ENCODE assay signal across 10 cellular contexts in the genomic region with DNA sequence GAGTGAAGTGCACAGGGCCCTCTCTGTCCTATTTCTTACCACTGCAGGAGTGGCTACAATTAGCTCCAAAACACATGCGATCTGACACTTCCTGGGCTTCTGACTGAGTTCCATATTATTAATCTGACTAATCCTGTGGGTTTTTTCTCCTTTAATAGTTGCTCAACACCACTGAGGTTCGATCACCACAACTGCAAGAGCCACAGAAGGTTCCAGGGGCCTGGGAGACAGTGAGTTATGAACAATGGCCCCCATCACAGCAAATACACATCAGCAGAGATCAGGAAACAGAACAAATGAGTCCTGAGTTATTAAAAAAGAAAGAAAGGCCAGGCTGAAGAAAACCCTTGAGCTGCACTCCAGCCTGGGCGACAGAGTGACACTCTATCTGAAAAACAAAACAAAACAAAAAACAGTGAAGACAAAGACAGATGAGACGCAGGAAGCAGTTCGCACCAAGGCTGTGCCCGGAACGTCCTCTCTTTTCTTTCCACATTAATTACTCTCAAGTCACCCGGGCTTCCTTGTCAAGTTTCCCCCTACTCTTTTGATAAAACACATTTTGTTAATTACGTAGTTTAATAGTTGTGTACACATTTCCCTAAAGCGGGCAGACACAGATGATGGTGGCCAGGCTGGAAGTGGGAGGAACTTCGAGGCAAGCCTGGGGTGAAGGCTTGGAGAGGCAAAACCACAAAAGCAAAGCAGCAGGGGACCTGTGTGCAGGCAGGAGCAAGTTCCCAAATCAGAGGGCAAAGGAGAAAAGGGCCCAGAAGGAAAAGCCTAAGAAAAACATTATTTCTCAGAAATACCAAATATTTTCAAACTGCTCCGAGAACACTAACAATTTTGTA. TPM values are rescaled to one million over a fixed set of nuclear protein-coding genes. Genes with fewer than 3 reads are reported as not detected.
DNase-seq lines count a peak whose midpoint lies in the region; TF ChIP-seq lines count a peak whose summit lies in the region.
"Had no signal": no experiment of that assay in that cellular context is flagged by ENCODE, and none has a peak within 500 bp of the region (broad histone marks: within the 10 kb centered on the region; RNA-seq: fewer than 3 reads in every experiment).

No MANE protein-coding gene starts in this region.

- peaks cover 2% of the 10 kb centered on the region for H3K27me3 Mint-ChIP-seq in activated CD4-positive, alpha-beta memory T cell treated with anti-CD3 and anti-CD28 coated beads for 36 hours
- peaks cover 2% of the 10 kb centered on the region for H3K27me3 Mint-ChIP-seq in activated CD4-positive, alpha-beta memory T cell treated with anti-CD3 and anti-CD28 coated beads, Interleukin-2, amount 10 ng/mL, durations not matched to agents 7 days and 5 days

- H3K36me3 ChIP-seq in PC-9 (ENCODE audit: low read depth) (peaks cover 15% of the 10 kb centered on the region; the same call in 1 of the 2 replicates), stomach smooth muscle (ENCODE audit: control insufficient read depth in 2 of 2, insufficient read depth in 2 of 2, low read length in 2 of 2) (peaks cover 5 to 7% of the 10 kb centered on the region in 2 donors), ovary (no peaks in the 10 kb centered on the region)
- H3K36me3 ChIP-seq: HAP-1 had no signal

- TF ChIP-seq POLR2A in ovary (IDR thresholded peaks at IDR 0.05), result no peak

- H3K4me3 Mint-ChIP-seq in activated CD4-positive, alpha-beta memory T cell treated with anti-CD3 and anti-CD28 coated beads for 36 hours, result no peak overlapping the region
- H3K4me3 Mint-ChIP-seq in activated CD4-positive, alpha-beta memory T cell treated with anti-CD3 and anti-CD28 coated beads, Interleukin-2, amount 10 ng/mL, durations not matched to agents 7 days and 5 days, result no peak overlapping the region

- no peaks in the 10 kb centered on the region; the same call in 1 of the 2 replicates for H4K20me1 ChIP-seq in PC-9 (ENCODE audit: insufficient read depth)

- peak; percentile 12 for DNase-seq in activated CD4-positive, alpha-beta memory T cell treated with anti-CD3 and anti-CD28 coated beads for 36 hours
- no peak for DNase-seq in activated CD4-positive, alpha-beta memory T cell treated with anti-CD3 and anti-CD28 coated beads, Interleukin-2, amount 10 ng/mL, durations not matched to agents 7 days and 5 days
- DNase-seq in PC-9, result peak in 1 of 2 experiments; percentile 69
- peak; percentile 38 for DNase-seq in fibroblast of pulmonary artery (ENCODE audit: low read depth)
- DNase-seq in ovary, result no peak
- DNase-seq in activated CD4-positive, alpha-beta T cell treated with anti-CD3 and anti-CD28 coated beads, Interleukin-2, amount 50 U/mL, for 4 hours, result no peak
- DNase-seq in GM10248 (ENCODE audit: extremely low spot score), result no peak
- DNase-seq: NCI-H2171 had no signal

- H3K4me2 ChIP-seq in PC-9, result peak overlapping the region; percentile 43

- H3K9me3 Mint-ChIP-seq in activated CD4-positive, alpha-beta memory T cell treated with anti-CD3 and anti-CD28 coated beads for 36 hours, result no peaks in the 10 kb centered on the region
- H3K9me3 Mint-ChIP-seq in activated CD4-positive, alpha-beta memory T cell treated with anti-CD3 and anti-CD28 coated beads, Interleukin-2, amount 10 ng/mL, durations not matched to agents 7 days and 5 days, result no peaks in the 10 kb centered on the region

- peaks cover 92% of the 10 kb centered on the region for H3K79me2 ChIP-seq in PC-9 (ENCODE audit: low read depth)

- H3K4me1 Mint-ChIP-seq in activated CD4-positive, alpha-beta memory T cell treated with anti-CD3 and anti-CD28 coated beads for 36 hours (ENCODE audit: low read depth), result peaks cover 9% of the 10 kb centered on the region
- peaks cover 6% of the 10 kb centered on the region for H3K4me1 Mint-ChIP-seq in activated CD4-positive, alpha-beta memory T cell treated with anti-CD3 and anti-CD28 coated beads, Interleukin-2, amount 10 ng/mL, durations not matched to agents 7 days and 5 days

- BruUV-seq in PC-9 (replicated peaks; lab: Mats Ljungman, UMichigan), result no TSS peak

- no peaks in the 10 kb centered on the region for H3K36me3 Mint-ChIP-seq in activated CD4-positive, alpha-beta memory T cell treated with anti-CD3 and anti-CD28 coated beads for 36 hours
- H3K36me3 Mint-ChIP-seq in activated CD4-positive, alpha-beta memory T cell treated with anti-CD3 and anti-CD28 coated beads, Interleukin-2, amount 10 ng/mL, durations not matched to agents 7 days and 5 days (ENCODE audit: low read depth), result no peaks in the 10 kb centered on the region

- H3K27me3 ChIP-seq in PC-9 (ENCODE audit: insufficient read depth, low read depth), result no peaks in the 10 kb centered on the region
- no peaks in the 10 kb centered on the region for H3K27me3 ChIP-seq in stomach smooth muscle (ENCODE audit: control insufficient read depth in 1 of 2, insufficient read depth in 2 of 2, low read length in 2 of 2)
- H3K27me3 ChIP-seq in ovary, result no peaks in the 10 kb centered on the region

- H3K27ac ChIP-seq in PC-9 (peak overlapping the region; percentile 58), stomach smooth muscle (ENCODE audit: low read length) (peak overlapping the region; percentile 6), ovary (no peak overlapping the region)

- H3K4me1 ChIP-seq in PC-9 (replicated peaks; ENCODE audit: insufficient read depth) (peaks cover 70% of the 10 kb centered on the region), stomach smooth muscle (ENCODE audit: control insufficient read depth, insufficient read depth, low read length) (peaks cover 15% of the 10 kb centered on the region), ovary (ENCODE audit: insufficient read depth) (peaks cover 23% of the 10 kb centered on the region)

- no peak overlapping the region for H3K27ac Mint-ChIP-seq in activated CD4-positive, alpha-beta memory T cell treated with anti-CD3 and anti-CD28 coated beads for 36 hours
- no peak overlapping the region for H3K27ac Mint-ChIP-seq in activated CD4-positive, alpha-beta memory T cell treated with anti-CD3 and anti-CD28 coated beads, Interleukin-2, amount 10 ng/mL, durations not matched to agents 7 days and 5 days

- CTCF ChIA-PET in activated CD4-positive, alpha-beta memory T cell treated with anti-CD3 and anti-CD28 coated beads for 36 hours (lab: Charles Lee), result no interaction called here
- CTCF ChIA-PET in activated CD4-positive, alpha-beta memory T cell treated with anti-CD3 and anti-CD28 coated beads, Interleukin-2, amount 10 ng/mL, durations not matched to agents 7 days and 5 days (lab: Charles Lee), result no interaction called here
- CTCF ChIA-PET in PC-9 (lab: Charles Lee) (interaction anchor here (0.6 kb wide), 1 partner anchor 347 kb away, joined by 3 read pairs; no protein-coding TSS in a partner anchor), GM10248 (lab: Yijun Ruan, JAX) (interaction anchor here (1.0 kb wide), 1 partner anchor 10 kb away, joined by 3 read pairs; no protein-coding TSS in a partner anchor)

- H2AFZ ChIP-seq in PC-9, result no peak overlapping the region

- WGBS in ovary, 3 donors, result 25 to 34% (median 31%) methylated on average over 12 of the region's 12 CpGs

- no peak overlapping the region for H3K9ac ChIP-seq in stomach smooth muscle (ENCODE audit: low read length in 2 of 2)

- 0 out of 2 replicates have a peak, but pooled peaks cover 6% of the 10 kb centered on the region for H3K9me3 ChIP-seq in PC-9 (ENCODE audit: insufficient read depth, low read depth)
- H3K9me3 ChIP-seq in stomach smooth muscle (ENCODE audit: control insufficient read depth in 2 of 2, low read length in 2 of 2), result no peaks in the 10 kb centered on the region
- no peaks in the 10 kb centered on the region for H3K9me3 ChIP-seq in ovary
- H3K9me3 ChIP-seq: HAP-1 had no signal

- peaks cover 68% of the 10 kb centered on the region for H3F3A ChIP-seq in PC-9 (ENCODE audit: insufficient read depth, low read depth)

- TF ChIP-seq CTCF in PC-9 (conservative IDR thresholded peaks at IDR 0.05) (no peak), fibroblast of pulmonary artery (IDR thresholded peaks at IDR 0.05; ENCODE audit: low read length, missing control alignments) (no peak), ovary (IDR thresholded peaks at IDR 0.05) (no peak), GM10248 (IDR thresholded peaks at IDR 0.05; ENCODE audit: control extremely low read depth, extremely low read depth, low read depth, missing control alignments) (no peak)

- POLR2A ChIA-PET in activated CD4-positive, alpha-beta memory T cell treated with anti-CD3 and anti-CD28 coated beads for 36 hours (lab: Charles Lee), result no interaction called here
- POLR2A ChIA-PET in activated CD4-positive, alpha-beta memory T cell treated with anti-CD3 and anti-CD28 coated beads, Interleukin-2, amount 10 ng/mL, durations not matched to agents 7 days and 5 days (lab: Charles Lee), result no interaction called here
- POLR2A ChIA-PET in PC-9 (lab: Charles Lee; ENCODE audit: unreplicated experiment), result interaction anchor here (0.5 to 0.6 kb wide), 2 partner anchors 8 to 22 kb away, joined by 4 to 5 read pairs; no protein-coding TSS in a partner anchor
- POLR2A ChIA-PET in GM10248 (lab: Yijun Ruan, JAX), result no interaction called here

- no peak for TF ChIP-seq EP300 in ovary (IDR thresholded peaks at IDR 0.05)

- H3K4me3 ChIP-seq in PC-9 (peak overlapping the region; percentile 2; the same call in 1 of the 2 replicates), fibroblast of pulmonary artery (replicated peaks; ENCODE audit: low read depth, low read length) (no peak overlapping the region), stomach smooth muscle (ENCODE audit: low read length in 2 of 2) (no peak overlapping the region), ovary (no peak overlapping the region)
- H3K4me3 ChIP-seq: HAP-1 had no signal

- intact Hi-C loops in activated CD4-positive, alpha-beta memory T cell treated with anti-CD3 and anti-CD28 coated beads for 36 hours (cut with micrococcal nuclease), result no loop called here
- intact Hi-C loops in PC-9 (cut with micrococcal nuclease; ENCODE audit: unreplicated experiment) (loop anchor here (10.0 kb wide), 1 partner anchor 490 kb away; no protein-coding TSS in a partner anchor), ovary (cut with DNase I) (no loop called here)

- H3K9me2 ChIP-seq in PC-9 (ENCODE audit: insufficient read depth), result no peaks in the 10 kb centered on the region

RNA-seq across cellular contexts. Expression of gene CDC42BPB, which starts 42.7 kb away (rescaled TPM):
- 1 to 10 TPM; 6.4 to 7.4 TPM for total RNA-seq in activated CD4-positive, alpha-beta memory T cell treated with anti-CD3 and anti-CD28 coated beads for 36 hours
- total RNA-seq in activated CD4-positive, alpha-beta memory T cell treated with anti-CD3 and anti-CD28 coated beads, Interleukin-2, amount 10 ng/mL, durations not matched to agents 7 days and 5 days, result under 1 TPM; 0.78 to 0.81 TPM
- total RNA-seq in PC-9 (2021), result 203 and 209 TPM in 2 replicates
- 100 to 1,000 TPM in 2 of 7 donors, 10 to 100 TPM in 5; 55.7 to 103 (median 82.5) TPM for total RNA-seq in ovary
- 10 to 100 TPM; 50.0 to 54.1 TPM for polyA plus RNA-seq in ovary

Comparison
In these comparisons a context has a peak if more than half of its experiments do, and no peak if none do; other contexts are left out.
1. DNase-seq: peak in activated CD4-positive, alpha-beta memory T cell treated with anti-CD3 and anti-CD28 coated beads for 36 hours (single experiment) and fibroblast of pulmonary artery (single experiment); none in activated CD4-positive, alpha-beta memory T cell treated with anti-CD3 and anti-CD28 coated beads, Interleukin-2, amount 10 ng/mL, durations not matched to agents 7 days and 5 days (single experiment), ovary (0 of 5), activated CD4-positive, alpha-beta T cell treated with anti-CD3 and anti-CD28 coated beads, Interleukin-2, amount 50 U/mL, for 4 hours (0 of 2) and GM10248 (single experiment).
2. H3K27ac ChIP-seq: peak in PC-9 (single experiment) and stomach smooth muscle (single experiment); none in ovary (0 of 2).
3. RNA of gene CDC42BPB, which starts 42.7 kb away (total RNA-seq): 203 to 209 TPM in PC-9 and 55.7 to 103 TPM in ovary; 6.4 to 7.4 TPM in activated CD4-positive, alpha-beta memory T cell treated with anti-CD3 and anti-CD28 coated beads for 36 hours and 0.78 to 0.81 TPM in activated CD4-positive, alpha-beta memory T cell treated with anti-CD3 and anti-CD28 coated beads, Interleukin-2, amount 10 ng/mL, durations not matched to agents 7 days and 5 days; every median in the first group is over 4 times any median in the second.
4. CTCF ChIA-PET loops: an anchor here in PC-9 (0.6 kb wide) and GM10248 (1.0 kb wide); none called in activated CD4-positive, alpha-beta memory T cell treated with anti-CD3 and anti-CD28 coated beads for 36 hours and activated CD4-positive, alpha-beta memory T cell treated with anti-CD3 and anti-CD28 coated beads, Interleukin-2, amount 10 ng/mL, durations not matched to agents 7 days and 5 days.